Comparison of ENCODE assay signal across 1 cellular context in the genomic region with DNA sequence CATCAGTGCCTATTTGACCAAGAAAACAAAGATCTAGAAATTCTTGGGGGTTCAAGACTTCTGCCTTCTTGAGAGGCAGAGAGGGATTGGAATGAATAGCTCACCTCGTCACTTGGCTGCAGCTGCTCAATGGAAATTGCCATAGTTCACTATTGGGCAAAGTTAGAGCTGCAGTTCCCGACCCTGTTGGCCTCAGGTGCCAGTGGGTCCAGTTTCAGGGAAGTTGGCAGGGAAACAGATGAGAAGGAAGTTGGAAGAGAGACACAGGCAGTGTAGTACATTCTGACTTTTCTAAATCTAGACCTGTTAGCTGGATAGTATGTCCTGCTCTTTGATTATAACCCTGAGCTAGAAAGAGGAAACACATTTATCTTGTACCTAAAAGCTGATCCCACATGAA.
TF ChIP-seq lines count a peak whose summit lies in the region.

No MANE protein-coding gene starts in this region.

TF ChIP-seq in HepG2, 621 proteins besides CTCF, POLR2A, EP300 and RAD21 (continued from another document):
- no peak for TF ChIP-seq MAF1 (CRISPR knock-in tag; IDR thresholded peaks at IDR 0.05; ENCODE audit: borderline replicate concordance)
- TF ChIP-seq, protein P1, sequence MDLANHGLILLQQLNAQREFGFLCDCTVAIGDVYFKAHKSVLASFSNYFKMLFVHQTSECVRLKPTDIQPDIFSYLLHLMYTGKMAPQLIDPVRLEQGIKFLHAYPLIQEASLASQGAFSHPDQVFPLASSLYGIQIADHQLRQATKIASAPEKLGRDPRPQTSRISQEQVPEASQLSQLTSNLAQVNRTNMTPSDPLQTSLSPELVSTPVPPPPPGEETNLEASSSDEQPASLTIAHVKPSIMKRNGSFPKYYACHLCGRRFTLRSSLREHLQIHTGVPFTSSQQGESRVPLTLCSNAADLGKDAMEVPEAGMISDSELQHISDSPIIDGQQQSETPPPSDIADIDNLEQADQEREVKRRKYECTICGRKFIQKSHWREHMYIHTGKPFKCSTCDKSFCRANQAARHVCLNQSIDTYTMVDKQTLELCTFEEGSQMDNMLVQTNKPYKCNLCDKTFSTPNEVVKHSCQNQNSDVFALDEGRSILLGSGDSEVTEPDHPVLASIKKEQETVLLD (CRISPR knock-in tag; IDR thresholded peaks at IDR 0.05; ENCODE audit: low read depth), result no peak
- TF ChIP-seq, protein P2, sequence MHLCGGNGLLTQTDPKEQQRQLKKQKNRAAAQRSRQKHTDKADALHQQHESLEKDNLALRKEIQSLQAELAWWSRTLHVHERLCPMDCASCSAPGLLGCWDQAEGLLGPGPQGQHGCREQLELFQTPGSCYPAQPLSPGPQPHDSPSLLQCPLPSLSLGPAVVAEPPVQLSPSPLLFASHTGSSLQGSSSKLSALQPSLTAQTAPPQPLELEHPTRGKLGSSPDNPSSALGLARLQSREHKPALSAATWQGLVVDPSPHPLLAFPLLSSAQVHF (CRISPR knock-in tag; IDR thresholded peaks at IDR 0.05), result no peak
- no peak for TF ChIP-seq MED8 (CRISPR knock-in tag; IDR thresholded peaks at IDR 0.05; ENCODE audit: insufficient replicate concordance)
- no peak for TF ChIP-seq PLRG1 (conservative IDR thresholded peaks at IDR 0.05)
- TF ChIP-seq GABPA (IDR thresholded peaks at IDR 0.05; ENCODE audit: low read depth, low read length), result no peak
- TF ChIP-seq GABPA (CRISPR knock-in tag; IDR thresholded peaks at IDR 0.05; ENCODE audit: low read depth), result no peak
- no peak for TF ChIP-seq FOXK1 (CRISPR knock-in tag; IDR thresholded peaks at IDR 0.05; ENCODE audit: borderline replicate concordance, low read depth)
